In genomic region chr9:123789893-123790292, GRCh38 we compare ENCODE assay signal across 17 cellular contexts.
DNase-seq lines count a peak whose midpoint lies in the region; ATAC-seq, FAIRE-seq and TF ChIP-seq lines count a peak whose summit lies in the region.
"Had no signal": no experiment of that assay in that cellular context is flagged by ENCODE, and none has a peak within 500 bp of the region (broad histone marks: within the 10 kb centered on the region; RNA-seq: fewer than 3 reads in every experiment).

No MANE protein-coding gene starts in this region.

- POLR2A ChIA-PET in A549 (lab: Yijun Ruan, JAX) (no interaction called here), HEK293 (lab: Yijun Ruan, JAX) (no interaction called here)

- H3K9me3 ChIP-seq in A549, result no peaks in the 10 kb centered on the region
- H3K9me3 ChIP-seq in HEK293 (ENCODE audit: control insufficient read depth, insufficient read depth, low read depth, low read length), result no peaks in the 10 kb centered on the region
- H3K9me3 ChIP-seq in pancreas, result no peaks in the 10 kb centered on the region
- H3K9me3 ChIP-seq: Caco-2 had no signal

- no peak for FAIRE-seq in A549 (lab: Jason Lieb, UNC)
- peak; percentile 32 for FAIRE-seq in pancreas (lab: Jason Lieb, UNC)
- FAIRE-seq: H1 had no signal

- H3K36me3 ChIP-seq in HEK293 (ENCODE audit: control insufficient read depth in 2 of 2, insufficient read depth in 1 of 2, low read length in 2 of 2) (no peaks in the 10 kb centered on the region), pancreas (no peaks in the 10 kb centered on the region)

- H3K4me1 ChIP-seq in A549, result no peaks in the 10 kb centered on the region
- H3K4me1 ChIP-seq in HEK293 (ENCODE audit: control insufficient read depth, insufficient read depth, low read length), result no peaks in the 10 kb centered on the region
- H3K4me1 ChIP-seq in pancreas, result peaks cover 0 to 4% (median 0%) of the 10 kb centered on the region in 3 donors
- H3K4me1 ChIP-seq: Caco-2 had no signal

- peaks cover 21% of the 10 kb centered on the region for H3K4me1 Mint-ChIP-seq in brain
- H3K4me1 Mint-ChIP-seq in activated T-cell treated with anti-CD3 and anti-CD28 coated beads, Interleukin-2, amount 50 U/mL, for 4 hours (ENCODE audit: low read depth), result no peaks in the 10 kb centered on the region

- H3K4me3 ChIP-seq in A549 (no peak overlapping the region), HEK293 (ENCODE audit: low read depth, low read length) (no peak overlapping the region), pancreas (no peak overlapping the region)

- CTCF ChIA-PET in A549 (lab: Yijun Ruan, JAX), result no interaction called here
- CTCF ChIA-PET in HEK293 (lab: Yijun Ruan, JAX), result no interaction called here

- intact Hi-C loops in pancreas (cut with DNase I), result no loop called here

- H3K4me3 Mint-ChIP-seq in brain, result peak overlapping the region in 3 of 5 experiments; percentile 53 to 78 (median 74)
- H3K4me3 Mint-ChIP-seq in activated T-cell treated with anti-CD3 and anti-CD28 coated beads, Interleukin-2, amount 50 U/mL, for 4 hours, result no peak overlapping the region
- H3K4me3 Mint-ChIP-seq: CD4-positive, alpha-beta T cell; H9 had no signal

- H3K27me3 Mint-ChIP-seq in brain, result peaks cover 3% of the 10 kb centered on the region
- H3K27me3 Mint-ChIP-seq in activated T-cell treated with anti-CD3 and anti-CD28 coated beads, Interleukin-2, amount 50 U/mL, for 4 hours (ENCODE audit: low read depth), result no peaks in the 10 kb centered on the region
- H3K27me3 Mint-ChIP-seq: CD4-positive, alpha-beta T cell; IgD-negative memory B cell had no signal

- no peak for DNase-seq in A549 (ENCODE audit: low read depth in 1 of 2, low spot score in 1 of 2)
- no peak for DNase-seq in pancreas
- no peak for DNase-seq in islet precursor cell
- no peak for DNase-seq in activated T-cell treated with anti-CD3 and anti-CD28 coated beads, Interleukin-2, amount 50 U/mL, for 4 hours
- DNase-seq: AML-193; Caco-2; CD4-positive, alpha-beta T cell; GDM1; H9; KG1 had no signal

- TF ChIP-seq CTCF in A549 (IDR thresholded peaks at IDR 0.05), result no peak
- no peak for TF ChIP-seq CTCF in HEK293 (tag by site-specific recombination; IDR thresholded peaks at IDR 0.05)
- no peak for TF ChIP-seq CTCF in brain (conservative IDR thresholded peaks at IDR 0.05)
- no peak for TF ChIP-seq CTCF in pancreas (IDR thresholded peaks at IDR 0.05)

- no peak for TF ChIP-seq EP300 in A549 (IDR thresholded peaks at IDR 0.05)

- TF ChIP-seq RAD21 in A549 (conservative IDR thresholded peaks at IDR 0.05 in 1 of 2, IDR thresholded peaks at IDR 0.05 in 1 of 2), result no peak

- ATAC-seq in A549 (no peak), pancreas (no peak), HG03521 (IDR thresholded peaks at IDR 0.05; ENCODE audit: unreplicated experiment) (no peak)
- ATAC-seq in activated T-cell treated with anti-CD3 and anti-CD28 coated beads, Interleukin-2, amount 50 U/mL, for 4 hours, result no peak

- H3K27ac ChIP-seq in A549 (no peak overlapping the region), HEK293 (ENCODE audit: extremely low read depth, low read depth, low read length) (no peak overlapping the region), pancreas (no peak overlapping the region)
- H3K27ac ChIP-seq: C4-2B, HL-60 had no signal

- no peaks in the 10 kb centered on the region for H3K9me3 Mint-ChIP-seq in brain
- H3K9me3 Mint-ChIP-seq in activated T-cell treated with anti-CD3 and anti-CD28 coated beads, Interleukin-2, amount 50 U/mL, for 4 hours, result no peaks in the 10 kb centered on the region
- H3K9me3 Mint-ChIP-seq: CD4-positive, alpha-beta T cell; H9; IgD-negative memory B cell had no signal

- H3K27me3 ChIP-seq in pancreas, result no peaks in the 10 kb centered on the region

- no peaks in the 10 kb centered on the region for H3K36me3 Mint-ChIP-seq in brain
- H3K36me3 Mint-ChIP-seq in activated T-cell treated with anti-CD3 and anti-CD28 coated beads, Interleukin-2, amount 50 U/mL, for 4 hours (ENCODE audit: insufficient read depth), result peaks cover 17% of the 10 kb centered on the region

- no peak overlapping the region for H3K4me2 ChIP-seq in A549

- no peak for TF ChIP-seq POLR2A in A549 (IDR thresholded peaks at IDR 0.05; ENCODE audit: low read length)

- 97% methylated on average over 2 of the region's 2 CpGs for WGBS in A549 (ENCODE audit: missing lambda C conversion rate)
- 99% methylated on average over 2 of the region's 2 CpGs for WGBS in pancreas, 2 donors

- peak overlapping the region in 4 of 5 experiments; percentile 16 to 75 (median 46) for H3K27ac Mint-ChIP-seq in brain
- H3K27ac Mint-ChIP-seq: CD4-positive, alpha-beta T cell; IgD-negative memory B cell had no signal

TF ChIP-seq in A549, 52 proteins besides CTCF, POLR2A, EP300 and RAD21:
- TF ChIP-seq RARB (CRISPR knock-in tag; IDR thresholded peaks at IDR 0.05) (no peak), ESRRA (IDR thresholded peaks at IDR 0.05; ENCODE audit: borderline replicate concordance, low read length) (no peak), MAFK (IDR thresholded peaks at IDR 0.05; ENCODE audit: partially characterized antibody) (peak; percentile 57), ZFP36 (IDR thresholded peaks at IDR 0.05; ENCODE audit: borderline replicate concordance, partially characterized antibody) (no peak), ZNF302 (CRISPR knock-in tag; IDR thresholded peaks at IDR 0.05) (no peak)

TF ChIP-seq in HEK293, 187 proteins besides CTCF, POLR2A, EP300 and RAD21:
- no peak for TF ChIP-seq ZNF26 (tag by site-specific recombination; IDR thresholded peaks at IDR 0.05)
- no peak for TF ChIP-seq ZSCAN5A (tag by site-specific recombination; IDR thresholded peaks at IDR 0.05)
- no peak for TF ChIP-seq ZNF133 (tag by site-specific recombination; IDR thresholded peaks at IDR 0.05)
- 0 out of 2 replicates have a peak, but pooled peaks have one; percentile 54 for TF ChIP-seq ATF2 (tag by site-specific recombination; IDR thresholded peaks at IDR 0.05; ENCODE audit: low read depth)
- TF ChIP-seq ZNF658 (tag by site-specific recombination; IDR thresholded peaks at IDR 0.05), result no peak
